ENCODE assay signal across 38 cellular contexts in the genomic region with DNA sequence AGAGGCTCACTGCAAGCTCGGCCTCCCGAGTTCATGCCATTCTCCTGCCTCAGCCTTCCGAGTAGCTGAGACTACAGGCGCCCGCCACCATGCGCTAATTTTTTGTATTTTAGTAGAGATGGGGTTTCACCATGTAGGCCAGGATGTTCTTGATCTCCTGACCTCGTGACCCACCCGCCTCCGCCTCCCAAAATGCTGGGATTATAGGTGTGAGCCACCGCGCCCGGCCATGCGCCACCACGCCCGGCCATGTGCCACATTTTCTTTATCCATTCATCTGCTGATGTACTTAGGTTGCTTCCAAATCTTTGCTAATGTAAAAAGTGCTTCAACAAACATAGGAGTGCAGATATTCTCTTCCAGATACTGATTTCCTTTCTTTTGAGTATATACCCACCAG.
"Had no signal": no experiment of that assay in that cellular context is flagged by ENCODE, and none has a peak within 500 bp of the region (broad histone marks: within the 10 kb centered on the region; RNA-seq: fewer than 3 reads in every experiment).

No MANE protein-coding gene starts in this region.

- H3K9me3 ChIP-seq: adrenal gland, ascending aorta, body of pancreas had no signal

- H3K4me1 ChIP-seq: adrenal gland, ascending aorta, body of pancreas, breast epithelium had no signal

- H3K27ac Mint-ChIP-seq: activated naive CD4-positive, alpha-beta T cell treated with anti-CD3 and anti-CD28 coated beads for 36 hours; activated naive CD4-positive, alpha-beta T cell treated with anti-CD3 and anti-CD28 coated beads, Interleukin-2, amount 10 ng/mL, durations not matched to agents 7 days and 5 days; activated naive CD4-positive, alpha-beta T cell treated with anti-CD3 and anti-CD28 coated beads, Interleukin-2, amount 50 U/mL, for 24 hours; activated naive CD4-positive, alpha-beta T cell treated with anti-CD3 and anti-CD28 coated beads, Interleukin-2, amount 50 U/mL, for 72 hours; activated naive CD8-positive, alpha-beta T cell; activated naive CD8-positive, alpha-beta T cell treated with anti-CD3 and anti-CD28 coated beads for 36 hours; activated naive CD8-positive, alpha-beta T cell treated with anti-CD3 and anti-CD28 coated beads, Interleukin-2, amount 10 ng/mL, durations not matched to agents 7 days and 5 days; activated naive CD8-positive, alpha-beta T cell treated with anti-CD3 and anti-CD28 coated beads, Interleukin-2, amount 50 U/mL, for 24 hours; activated T-cell treated with anti-CD3 and anti-CD28 coated beads, Interleukin-2, amount 50 U/mL, for 24 hours; activated T-cell treated with anti-CD3 and anti-CD28 coated beads, Interleukin-2, amount 50 U/mL, for 72 hours; activated T-helper 1 cell treated with anti-CD3 and anti-CD28 coated beads, Interleukin-12 subunit alpha, Interleukin-12 subunit beta, Interleukin-2, Interleukin-4 antibody, amounts not matched to agents 30 ng/mL and 10 ng/mL and 1 ng/mL, durations not matched to agents 14 hours and 24 hours and 36 hours; activated T-helper 17 cell treated with anti-CD3 and anti-CD28 coated beads, Interleukin-2, amount 50 U/mL, for 72 hours; activated T-helper 2 cell treated with anti-CD3 and anti-CD28 coated beads, Interferon-gamma antibody, Interleukin-2, Interleukin-4, amounts not matched to agents 10 μg/mL and 5 μg/mL and 100 μg/mL, durations not matched to agents 14 hours and 24 hours and 36 hours; brain had no signal

- H3K27me3 Mint-ChIP-seq: activated naive CD4-positive, alpha-beta T cell treated with anti-CD3 and anti-CD28 coated beads, Interleukin-2, amount 10 ng/mL, durations not matched to agents 7 days and 5 days; activated naive CD4-positive, alpha-beta T cell treated with anti-CD3 and anti-CD28 coated beads, Interleukin-2, amount 50 U/mL, for 24 hours; activated naive CD8-positive, alpha-beta T cell; activated naive CD8-positive, alpha-beta T cell treated with anti-CD3 and anti-CD28 coated beads for 36 hours; activated naive CD8-positive, alpha-beta T cell treated with anti-CD3 and anti-CD28 coated beads, Interleukin-2, amount 10 ng/mL, durations not matched to agents 7 days and 5 days; activated naive CD8-positive, alpha-beta T cell treated with anti-CD3 and anti-CD28 coated beads, Interleukin-2, amount 50 U/mL, for 24 hours; activated T-cell treated with anti-CD3 and anti-CD28 coated beads, Interleukin-2, amount 50 U/mL, for 24 hours; activated T-helper 17 cell treated with anti-CD3 and anti-CD28 coated beads, Interleukin-2, amount 50 U/mL, for 72 hours; brain; central memory CD8-positive, alpha-beta T cell had no signal

- H3K27me3 ChIP-seq: adrenal gland, ascending aorta, body of pancreas, brain microvascular endothelial cell, breast epithelium, cardiac muscle cell had no signal

- H3K27ac ChIP-seq: adrenal gland, ascending aorta, body of pancreas, brain microvascular endothelial cell, breast epithelium, cardiac muscle cell had no signal

- H3K36me3 ChIP-seq: adrenal gland, ascending aorta, brain microvascular endothelial cell, breast epithelium, cardiac muscle cell had no signal

- DNase-seq: activated effector memory CD4-positive, alpha-beta T cell treated with anti-CD3 and anti-CD28 coated beads, Interleukin-2, amount 50 U/mL, for 16 hours; activated effector memory CD4-positive, alpha-beta T cell treated with Interleukin-2 at 50 U/mL for 16 hours; activated gamma-delta T cell; activated gamma-delta T cell treated with Interleukin-2 at 50 U/mL for 16 hours; activated naive CD4-positive, alpha-beta T cell; activated naive CD4-positive, alpha-beta T cell treated with anti-CD3 and anti-CD28 coated beads for 36 hours; activated naive CD4-positive, alpha-beta T cell treated with anti-CD3 and anti-CD28 coated beads, Interleukin-2, amount 10 ng/mL, durations not matched to agents 7 days and 5 days; activated naive CD4-positive, alpha-beta T cell treated with anti-CD3 and anti-CD28 coated beads, Interleukin-2, amount 50 U/mL, for 16 hours; activated naive CD4-positive, alpha-beta T cell treated with Interleukin-2 at 50 U/mL for 16 hours; activated naive CD8-positive, alpha-beta T cell treated with anti-CD3 and anti-CD28 coated beads for 36 hours; activated naive CD8-positive, alpha-beta T cell treated with anti-CD3 and anti-CD28 coated beads, Interleukin-2, amount 10 ng/mL, durations not matched to agents 7 days and 5 days; activated naive CD8-positive, alpha-beta T cell treated with anti-CD3 and anti-CD28 coated beads, Interleukin-2, amount 50 U/mL, for 24 hours; activated T-cell treated with anti-CD3 and anti-CD28 coated beads, Interleukin-2, amount 50 U/mL, for 1 hour; activated T-cell treated with anti-CD3 and anti-CD28 coated beads, Interleukin-2, amount 50 U/mL, for 24 hours; activated T-cell treated with anti-CD3 and anti-CD28 coated beads, Interleukin-2, amount 50 U/mL, for 4 hours; activated T-cell treated with anti-CD3 and anti-CD28 coated beads, Interleukin-2, amount 50 U/mL, for 48 hours; activated T-cell treated with anti-CD3 and anti-CD28 coated beads, Interleukin-2, amount 50 U/mL, for 72 hours; adrenal gland; amniotic stem cell; amygdala; anterior cingulate cortex; aorta; body of pancreas; brain microvascular endothelial cell; caudate nucleus; central memory CD4-positive, alpha-beta T cell; cerebellar nuclear complex had no signal

- H3K36me3 Mint-ChIP-seq: activated naive CD4-positive, alpha-beta T cell treated with anti-CD3 and anti-CD28 coated beads, Interleukin-2, amount 10 ng/mL, durations not matched to agents 7 days and 5 days; activated naive CD4-positive, alpha-beta T cell treated with anti-CD3 and anti-CD28 coated beads, Interleukin-2, amount 50 U/mL, for 24 hours; activated naive CD4-positive, alpha-beta T cell treated with anti-CD3 and anti-CD28 coated beads, Interleukin-2, amount 50 U/mL, for 72 hours; activated naive CD8-positive, alpha-beta T cell; activated naive CD8-positive, alpha-beta T cell treated with anti-CD3 and anti-CD28 coated beads for 36 hours; activated naive CD8-positive, alpha-beta T cell treated with anti-CD3 and anti-CD28 coated beads, Interleukin-2, amount 10 ng/mL, durations not matched to agents 7 days and 5 days; brain had no signal

- H3K4me3 ChIP-seq: adrenal gland, ascending aorta, body of pancreas, breast epithelium, cardiac muscle cell had no signal

- ATAC-seq: activated naive CD4-positive, alpha-beta T cell treated with anti-CD3 and anti-CD28 coated beads, Interleukin-2, amount 50 U/mL, for 72 hours; activated naive CD8-positive, alpha-beta T cell treated with anti-CD3 and anti-CD28 coated beads, Interleukin-2, amount 50 U/mL, for 24 hours; activated T-cell treated with anti-CD3 and anti-CD28 coated beads, Interleukin-2, amount 50 U/mL, for 4 hours; activated T-cell treated with anti-CD3 and anti-CD28 coated beads, Interleukin-2, amount 50 U/mL, for 72 hours; activated T-helper 17 cell treated with anti-CD3 and anti-CD28 coated beads, Interleukin-2, amount 50 U/mL, for 72 hours; body of pancreas had no signal

- H3K4me1 Mint-ChIP-seq: activated naive CD4-positive, alpha-beta T cell treated with anti-CD3 and anti-CD28 coated beads, Interleukin-2, amount 10 ng/mL, durations not matched to agents 7 days and 5 days; activated naive CD4-positive, alpha-beta T cell treated with anti-CD3 and anti-CD28 coated beads, Interleukin-2, amount 50 U/mL, for 24 hours; activated naive CD8-positive, alpha-beta T cell treated with anti-CD3 and anti-CD28 coated beads for 36 hours; activated naive CD8-positive, alpha-beta T cell treated with anti-CD3 and anti-CD28 coated beads, Interleukin-2, amount 10 ng/mL, durations not matched to agents 7 days and 5 days; activated naive CD8-positive, alpha-beta T cell treated with anti-CD3 and anti-CD28 coated beads, Interleukin-2, amount 50 U/mL, for 24 hours; activated T-helper 17 cell treated with anti-CD3 and anti-CD28 coated beads, Interleukin-2, amount 50 U/mL, for 72 hours; brain; central memory CD8-positive, alpha-beta T cell had no signal

- H3K4me3 Mint-ChIP-seq: activated naive CD4-positive, alpha-beta T cell treated with anti-CD3 and anti-CD28 coated beads for 36 hours; activated naive CD4-positive, alpha-beta T cell treated with anti-CD3 and anti-CD28 coated beads, Interleukin-2, amount 10 ng/mL, durations not matched to agents 7 days and 5 days; activated naive CD4-positive, alpha-beta T cell treated with anti-CD3 and anti-CD28 coated beads, Interleukin-2, amount 50 U/mL, for 24 hours; activated naive CD8-positive, alpha-beta T cell; activated naive CD8-positive, alpha-beta T cell treated with anti-CD3 and anti-CD28 coated beads for 36 hours; activated naive CD8-positive, alpha-beta T cell treated with anti-CD3 and anti-CD28 coated beads, Interleukin-2, amount 10 ng/mL, durations not matched to agents 7 days and 5 days; activated naive CD8-positive, alpha-beta T cell treated with anti-CD3 and anti-CD28 coated beads, Interleukin-2, amount 50 U/mL, for 24 hours; activated T-cell treated with anti-CD3 and anti-CD28 coated beads, Interleukin-2, amount 50 U/mL, for 24 hours; activated T-cell treated with anti-CD3 and anti-CD28 coated beads, Interleukin-2, amount 50 U/mL, for 4 hours; activated T-cell treated with anti-CD3 and anti-CD28 coated beads, Interleukin-2, amount 50 U/mL, for 72 hours; activated T-helper 1 cell treated with anti-CD3 and anti-CD28 coated beads, Interleukin-12 subunit alpha, Interleukin-12 subunit beta, Interleukin-2, Interleukin-4 antibody, amounts not matched to agents 30 ng/mL and 10 ng/mL and 1 ng/mL, durations not matched to agents 14 hours and 24 hours and 36 hours; activated T-helper 17 cell treated with anti-CD3 and anti-CD28 coated beads, Interleukin-2, amount 50 U/mL, for 72 hours; brain; central memory CD8-positive, alpha-beta T cell had no signal
